Comparison of ENCODE assay signal across 20 cellular contexts in the genomic region with DNA sequence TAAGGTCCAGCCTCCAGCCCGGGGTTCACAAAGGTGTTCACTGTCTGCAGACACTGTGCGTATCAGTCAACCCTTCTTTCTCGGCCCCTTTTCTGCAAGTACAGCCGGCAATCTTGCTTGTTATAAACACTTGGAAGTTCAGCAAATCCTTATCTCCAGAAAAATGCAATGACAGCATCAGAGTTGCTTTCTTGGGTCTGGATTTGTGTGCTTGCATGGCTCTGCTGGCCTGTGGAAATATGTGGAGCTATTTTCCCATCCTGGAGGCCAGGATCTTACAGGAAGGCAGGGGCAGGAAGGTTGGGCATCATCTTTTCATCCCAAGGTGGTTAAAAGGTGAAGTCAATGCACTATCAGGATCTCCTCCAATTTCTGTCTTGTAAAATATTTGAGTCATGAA.
DNase-seq lines count a peak whose midpoint lies in the region; ATAC-seq lines count a peak whose summit lies in the region.
"Had no signal": no experiment of that assay in that cellular context is flagged by ENCODE, and none has a peak within 500 bp of the region (broad histone marks: within the 10 kb centered on the region; RNA-seq: fewer than 3 reads in every experiment).

No MANE protein-coding gene starts in this region.

- no peaks in the 10 kb centered on the region for H3K27me3 ChIP-seq in skeletal muscle tissue (ENCODE audit: control insufficient read depth in 3 of 3, insufficient read depth in 3 of 3, low read length in 3 of 3)
- H3K27me3 ChIP-seq: adrenal gland had no signal

- peaks cover 35 to 38% (median 36%) of the 10 kb centered on the region in 3 donors for H3K4me1 ChIP-seq in skeletal muscle tissue (ENCODE audit: control insufficient read depth in 3 of 3, insufficient read depth in 3 of 3, low read length in 3 of 3)
- H3K4me1 ChIP-seq: adrenal gland had no signal

- intact Hi-C loops in Right ventricle myocardium inferior (cut with DNase I), result loop anchor here (10.0 kb wide), 1 partner anchor 77 kb away; no protein-coding TSS in a partner anchor
- intact Hi-C loops in cardiac septum (cut with DNase I), result no loop called here
- intact Hi-C loops in left ventricle myocardium superior (cut with micrococcal nuclease), result no loop called here
- intact Hi-C loops in sciatic nerve (cut with DNase I), result no loop called here

- ATAC-seq in Right ventricle myocardium inferior (peak; percentile 33), left ventricle myocardium superior (peak; percentile 46), HG03196 (IDR thresholded peaks at IDR 0.05; ENCODE audit: unreplicated experiment) (no peak), sciatic nerve (no peak)

- peak overlapping the region; percentile 45 for H3K27ac ChIP-seq in skeletal muscle tissue (ENCODE audit: low read depth, low read length)
- H3K27ac ChIP-seq: 22Rv1 had no signal

- peak; percentile 45 for DNase-seq in Right ventricle myocardium inferior (ENCODE audit: missing footprints)
- no peak for DNase-seq in cardiac septum (ENCODE audit: low spot score)
- DNase-seq in left ventricle myocardium superior, result no peak
- DNase-seq in activated CD4-positive, alpha-beta T cell treated with anti-CD3 and anti-CD28 coated beads, Interleukin-2, amount 50 U/mL, for 48 hours, result no peak
- DNase-seq in ecto neural progenitor cell (ENCODE audit: low spot score), result no peak
- no peak for DNase-seq in sciatic nerve (ENCODE audit: low spot score)
- DNase-seq: activated CD4-positive, alpha-beta T cell treated with anti-CD3 and anti-CD28 coated beads, Interleukin-2, amount 10 ng/mL, durations not matched to agents 24 days and 14 days; activated naive CD4-positive, alpha-beta T cell; activated T-cell treated with anti-CD3 and anti-CD28 coated beads, Interleukin-2, amount 50 U/mL, for 48 hours; adrenal gland; CD4-positive, CD25-positive, alpha-beta regulatory T cell; HCEC 1CT; hypothalamus; NCI-H1694; NCI-H2171 treated with DMSO at 0.1 percent for 48 hours; NCI-H69; substantia nigra had no signal

- H3K36me3 ChIP-seq in skeletal muscle tissue (ENCODE audit: control insufficient read depth in 3 of 3, insufficient read depth in 3 of 3, low read length in 3 of 3), result no peaks in the 10 kb centered on the region
- H3K36me3 ChIP-seq: adrenal gland had no signal

- H3K4me3 ChIP-seq in skeletal muscle tissue (ENCODE audit: low read length in 3 of 3), result no peak overlapping the region
- H3K4me3 ChIP-seq: adrenal gland had no signal

- peak overlapping the region in 1 of 3 donors; percentile 8 for H3K9ac ChIP-seq in skeletal muscle tissue (ENCODE audit: low read depth in 1 of 3, low read length in 3 of 3)

- no peaks in the 10 kb centered on the region for H3K9me3 ChIP-seq in skeletal muscle tissue (ENCODE audit: control insufficient read depth in 3 of 3, low read length in 3 of 3)
- H3K9me3 ChIP-seq: adrenal gland had no signal

Comparison
In these comparisons a context has a peak if more than half of its experiments do, and no peak if none do; other contexts are left out.
1. ATAC-seq: peak in Right ventricle myocardium inferior (single experiment) and left ventricle myocardium superior (single experiment); none in HG03196 (single experiment) and sciatic nerve (single experiment).